Comparison of ENCODE assay signal across 26 cellular contexts in the genomic region with DNA sequence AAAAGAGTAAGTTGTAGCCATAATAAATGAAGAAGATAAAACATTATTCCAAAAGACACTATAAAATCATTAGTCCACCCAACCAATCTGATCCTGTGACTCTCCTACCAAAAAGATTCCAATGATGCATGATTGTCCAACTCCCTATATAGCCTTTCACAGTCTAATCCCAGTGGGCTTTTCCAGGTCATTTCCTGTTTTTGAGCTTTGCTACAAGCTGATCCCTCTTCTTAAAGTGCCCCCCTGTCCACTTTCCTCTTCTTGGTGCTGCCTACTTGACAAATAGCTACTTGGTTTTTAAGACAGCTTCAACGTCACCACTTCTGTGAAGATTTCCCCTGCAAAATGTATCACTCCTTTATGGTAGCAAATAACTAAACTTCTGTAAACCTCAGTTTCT.
DNase-seq lines count a peak whose midpoint lies in the region; ATAC-seq, FAIRE-seq and TF ChIP-seq lines count a peak whose summit lies in the region.
"Had no signal": no experiment of that assay in that cellular context is flagged by ENCODE, and none has a peak within 500 bp of the region (broad histone marks: within the 10 kb centered on the region; RNA-seq: fewer than 3 reads in every experiment).

No MANE protein-coding gene starts in this region.

- H3K9me1 ChIP-seq in IMR-90 (ENCODE audit: insufficient read depth, low read length): peaks cover 22% of the 10 kb centered on the region

- no peak overlapping the region for H3K56ac ChIP-seq in IMR-90 (ENCODE audit: extremely low read depth, insufficient read depth, low read length)

- H3K4me1 ChIP-seq in IMR-90 (ENCODE audit: control insufficient read depth, insufficient read depth, low read length): peaks cover 19% of the 10 kb centered on the region
- H3K4me1 ChIP-seq in pancreas: no peaks in the 10 kb centered on the region

- no peak overlapping the region for H2BK120ac ChIP-seq in IMR-90 (ENCODE audit: low read depth, low read length)

- H3K9me3 ChIP-seq in IMR-90 (ENCODE audit: control insufficient read depth, insufficient read depth, low read length) (no peaks in the 10 kb centered on the region), pancreas (no peaks in the 10 kb centered on the region)
- H3K9me3 ChIP-seq: MG63 had no signal

- H2AFZ ChIP-seq in IMR-90 (replicated peaks; ENCODE audit: low read length, poor library complexity): no peak overlapping the region

- TF ChIP-seq RAD21 in IMR-90 (IDR thresholded peaks at IDR 0.05; ENCODE audit: low read length): no peak

- H3K23ac ChIP-seq in IMR-90 (ENCODE audit: low read depth, low read length): no peak overlapping the region

- FAIRE-seq in frontal cortex (lab: Jason Lieb, UNC) (no peak), pancreas (lab: Jason Lieb, UNC) (no peak)
- FAIRE-seq: GM12878, GM19239, K562 had no signal

- peak overlapping the region; percentile 67; the same call in 1 of the 3 replicates for H2BK15ac ChIP-seq in IMR-90 (ENCODE audit: low read depth, low read length)

- H3K27me3 ChIP-seq in IMR-90 (ENCODE audit: control insufficient read depth, insufficient read depth, low read length) (no peaks in the 10 kb centered on the region), pancreas (no peaks in the 10 kb centered on the region)
- H3K27me3 ChIP-seq: MG63 had no signal

- no peaks in the 10 kb centered on the region for H4K20me1 ChIP-seq in IMR-90 (ENCODE audit: insufficient read depth, low read length)

- no peak overlapping the region for H3K18ac ChIP-seq in IMR-90 (ENCODE audit: low read depth, low read length)

- no peak overlapping the region for H4K8ac ChIP-seq in IMR-90 (ENCODE audit: low read depth in 2 of 2, low read length in 2 of 2)

- no peak overlapping the region for H2AK5ac ChIP-seq in IMR-90 (ENCODE audit: low read depth, low read length)

- no CpG with 5 or more reads among the region's 1 CpG for WGBS in IMR-90 (ENCODE audit: extremely low coverage in 2 of 2, insufficient read length in 1 of 2), 2 experiments
- WGBS in pancreas, 2 donors: 72 to 73% methylated on average over 1 of the region's 1 CpG

- no peak overlapping the region for H3K9ac ChIP-seq in IMR-90 (ENCODE audit: low read depth, low read length)

- BruUV-seq in IMR-90 (replicated peaks; lab: Mats Ljungman, UMichigan): no TSS peak

- POLR2A ChIA-PET in IMR-90 (lab: Charles Lee; ENCODE audit: unreplicated experiment) (no interaction called here), RWPE1 (lab: Yijun Ruan, JAX; ENCODE audit: low non-redundant PET) (no interaction called here)

- intact Hi-C loops in IMR-90 (cut with micrococcal nuclease): loop anchor here (10.0 kb wide), 1 partner anchor 92 kb away; the partner anchor contains the start of gene HK2
- intact Hi-C loops in pancreas (cut with DNase I): no loop called here

- no peaks in the 10 kb centered on the region for H3K36me3 ChIP-seq in IMR-90 (ENCODE audit: control insufficient read depth, insufficient read depth, low read length)
- no peaks in the 10 kb centered on the region for H3K36me3 ChIP-seq in pancreas
- H3K36me3 ChIP-seq: MG63 had no signal

- no peak for ATAC-seq in IMR-90 (ENCODE audit: low read depth)
- no peak for ATAC-seq in pancreas
- ATAC-seq: GM12878, HCT116, K562 had no signal

- H2AK9ac ChIP-seq in IMR-90 (replicated peaks; ENCODE audit: low read depth, low read length, poor library complexity): no peak overlapping the region

- no peak overlapping the region for H4K91ac ChIP-seq in IMR-90 (ENCODE audit: insufficient read depth, low read depth, low read length)

- dilution Hi-C loops in IMR-90 (cut with HindIII; ENCODE audit: low sequenced_read_pairs, unreplicated experiment): no loop called here

- no peaks in the 10 kb centered on the region for H3K79me1 ChIP-seq in IMR-90 (ENCODE audit: low read depth in 1 of 2, low read length in 2 of 2)

- no peak overlapping the region for H3K27ac ChIP-seq in IMR-90 (ENCODE audit: insufficient read depth, low read length)
- H3K27ac ChIP-seq in RWPE1: peak overlapping the region; percentile 99
- H3K27ac ChIP-seq in pancreas: no peak overlapping the region
- H3K27ac ChIP-seq: C4-2B, HL-60, SK-N-MC had no signal

- H3K4ac ChIP-seq in IMR-90 (ENCODE audit: low read depth, low read length): no peak overlapping the region

- H3K14ac ChIP-seq in IMR-90 (replicated peaks; ENCODE audit: low read depth, low read length): no peak overlapping the region

- H3K4me3 ChIP-seq in IMR-90 (ENCODE audit: insufficient read depth, low read depth, low read length): no peak overlapping the region
- no peak overlapping the region for H3K4me3 ChIP-seq in fibroblast of mammary gland (ENCODE audit: control insufficient read depth, low read depth, low read length)
- no peak overlapping the region for H3K4me3 ChIP-seq in pancreas
- H3K4me3 ChIP-seq: GM12878, K562, MG63, SK-N-MC had no signal

- no peak for TF ChIP-seq POLR2A in IMR-90 (IDR thresholded peaks at IDR 0.05; ENCODE audit: low read depth, low read length)

- no peak overlapping the region for H2BK20ac ChIP-seq in IMR-90 (ENCODE audit: low read depth, low read length)

- H4K5ac ChIP-seq in IMR-90 (ENCODE audit: low read depth, low read length): no peak overlapping the region

- TF ChIP-seq CTCF in IMR-90 (conservative IDR thresholded peaks at IDR 0.05; ENCODE audit: low read depth, low read length) (no peak), RWPE1 (conservative IDR thresholded peaks at IDR 0.05; ENCODE audit: low read depth) (no peak), fibroblast of mammary gland (conservative IDR thresholded peaks at IDR 0.05; ENCODE audit: control insufficient read depth, insufficient read depth, low read depth, low read length) (no peak), GM13977 (IDR thresholded peaks at IDR 0.05; ENCODE audit: extremely low read depth, insufficient read depth, missing control alignments) (no peak), pancreas (IDR thresholded peaks at IDR 0.05) (no peak)

- DNase-seq in IMR-90 (no peak), RWPE1 (ENCODE audit: low spot score) (no peak), fibroblast of mammary gland (ENCODE audit: low read depth) (peak; percentile 18), GM13977 (ENCODE audit: low spot score) (no peak), frontal cortex (ENCODE audit: low spot score in 2 of 2) (no peak), MV-4-11 (lab: John Stamatoyannopoulos, UW) (no peak), pancreas (no peak)
- DNase-seq: CD8-positive, alpha-beta memory T cell; DMS 273 treated with DMSO at 0.1 percent for 48 hours; DMS79; EL; GDM1; Kasumi-1; MG63; NCI-H1694; NCI-H2029 treated with DMSO at 0.1 percent for 48 hours; NCI-H526; RPMI8226; SIG-M5 had no signal

- no peak overlapping the region for H2BK5ac ChIP-seq in IMR-90 (ENCODE audit: low read depth, low read length, poor library complexity, severe bottlenecking)

- in situ Hi-C loops in IMR-90 (cut with MboI; ENCODE audit: low sequenced_read_pairs): no loop called here
- in situ Hi-C loops in GM13977 (cut with MboI; ENCODE audit: low pct_unique_long_range_greater_than_20kb, low sequenced_read_pairs, unreplicated experiment): no loop called here

- H3K4me2 ChIP-seq in IMR-90 (ENCODE audit: low read depth, low read length): no peak overlapping the region

- CTCF ChIA-PET in IMR-90 (lab: Yijun Ruan, JAX) (interaction anchor here (0.8 kb wide), 1 partner anchor 17 kb away, joined by 3 read pairs; no protein-coding TSS in a partner anchor), RWPE1 (lab: Yijun Ruan, JAX) (no interaction called here)

TF ChIP-seq in IMR-90, 13 proteins besides CTCF, POLR2A, EP300 and RAD21:
- TF ChIP-seq CEBPB (IDR thresholded peaks at IDR 0.05; ENCODE audit: low read depth, low read length): no peak
- no peak for TF ChIP-seq MXI1 (IDR thresholded peaks at IDR 0.05; ENCODE audit: borderline replicate concordance, low read depth, low read length)
- TF ChIP-seq RCOR1 (IDR thresholded peaks at IDR 0.05; ENCODE audit: insufficient replicate concordance, low read length): no peak
- no peak for TF ChIP-seq MAFK (IDR thresholded peaks at IDR 0.05; ENCODE audit: low read depth, low read length)
TF ChIP-seq in IMR-90: peak in this region for 0.
